12 cellular contexts compared by ENCODE assay signal in the genomic region with DNA sequence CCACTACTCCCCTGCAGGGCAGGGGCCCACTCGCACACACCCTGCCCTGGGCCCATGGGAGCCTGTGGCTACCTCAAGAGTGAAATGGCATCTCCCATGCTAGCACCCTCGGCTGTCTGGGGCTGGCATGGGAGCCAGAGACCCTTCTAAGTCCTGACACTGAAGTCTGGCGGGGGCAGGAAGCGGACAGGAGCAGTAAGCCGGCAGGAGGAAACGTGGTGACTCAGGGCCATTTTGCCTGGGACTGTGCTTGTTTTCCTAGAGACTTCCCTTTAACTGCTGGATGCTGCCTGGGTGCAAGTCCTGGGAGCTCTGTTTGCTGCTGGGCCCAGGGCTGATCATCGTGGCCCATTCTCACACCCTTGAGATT. TPM values are rescaled to one million over a fixed set of nuclear protein-coding genes. Genes with fewer than 3 reads are reported as not detected.
DNase-seq lines count a peak whose midpoint lies in the region; ATAC-seq and TF ChIP-seq lines count a peak whose summit lies in the region.
"Had no signal": no experiment of that assay in that cellular context is flagged by ENCODE, and none has a peak within 500 bp of the region (broad histone marks: within the 10 kb centered on the region; RNA-seq: fewer than 3 reads in every experiment).

No MANE protein-coding gene starts in this region.

- H3K27me3 Mint-ChIP-seq in CD4-positive, alpha-beta memory T cell = no peaks in the 10 kb centered on the region
- H3K27me3 Mint-ChIP-seq in brain (peaks cover 3% of the 10 kb centered on the region), nephron (ENCODE audit: low read depth) (peaks cover 7% of the 10 kb centered on the region)

- intact Hi-C loops in CD4-positive, alpha-beta memory T cell (cut with micrococcal nuclease) = loop anchor here (1.0 kb wide), 3 partner anchors 17 to 86 kb away; partner anchors contain the start of gene RELT

- H3K4me3 ChIP-seq in CD4-positive, alpha-beta memory T cell (ENCODE audit: low read length in 2 of 2) = no peak overlapping the region
- H3K4me3 ChIP-seq in HL-60 (replicated peaks; ENCODE audit: insufficient read depth, low read length) = no peak overlapping the region
- H3K4me3 ChIP-seq: gastroesophageal sphincter, mucosa of descending colon, prostate gland had no signal

- TF ChIP-seq CTCF in HL-60 (IDR thresholded peaks at IDR 0.05; ENCODE audit: insufficient read depth, low read length) = no peak
- no peak for TF ChIP-seq CTCF in brain (conservative IDR thresholded peaks at IDR 0.05)
- TF ChIP-seq CTCF in nephron (IDR thresholded peaks at IDR 0.05; ENCODE audit: unreplicated experiment in 3 of 3) = no peak

- H3K27me3 ChIP-seq in CD4-positive, alpha-beta memory T cell (ENCODE audit: insufficient read depth, low read length) = no peaks in the 10 kb centered on the region
- H3K27me3 ChIP-seq in HL-60 (ENCODE audit: insufficient read depth, poor library complexity, severe bottlenecking) = no peaks in the 10 kb centered on the region
- H3K27me3 ChIP-seq: gastroesophageal sphincter had no signal

- no peak overlapping the region for H3K4me3 Mint-ChIP-seq in CD4-positive, alpha-beta memory T cell
- H3K4me3 Mint-ChIP-seq in brain (no peak overlapping the region), nephron (no peak overlapping the region)

- no peaks in the 10 kb centered on the region for H3K4me1 ChIP-seq in CD4-positive, alpha-beta memory T cell (ENCODE audit: insufficient read depth, low read length)
- H3K4me1 ChIP-seq: prostate gland had no signal

- no peak overlapping the region for H3K27ac ChIP-seq in CD4-positive, alpha-beta memory T cell (ENCODE audit: low read depth, low read length)
- H3K27ac ChIP-seq in HL-60 (replicated peaks) = peak overlapping the region; percentile 45
- H3K27ac ChIP-seq: gastroesophageal sphincter, prostate gland had no signal

- H3K9me3 Mint-ChIP-seq in CD4-positive, alpha-beta memory T cell = peaks cover 0 to 3% (median 0%) of the 10 kb centered on the region in 8 donors
- H3K9me3 Mint-ChIP-seq in brain (no peaks in the 10 kb centered on the region), nephron (no peaks in the 10 kb centered on the region)
- H3K9me3 Mint-ChIP-seq: CD8-positive, alpha-beta memory T cell had no signal

- POLR2A ChIA-PET in CD4-positive, alpha-beta memory T cell (lab: Charles Lee; ENCODE audit: partially characterized antibody) = interaction anchor here (1.5 to 2.1 kb wide), 2 partner anchors 16 to 42 kb away, joined by 7 to 29 read pairs; partner anchors contain the start of gene RELT

- H3K36me3 ChIP-seq in CD4-positive, alpha-beta memory T cell (ENCODE audit: insufficient read depth, low read length) = no peaks in the 10 kb centered on the region
- H3K36me3 ChIP-seq: gastroesophageal sphincter, prostate gland had no signal

- no peak for ATAC-seq in HG02840 (IDR thresholded peaks at IDR 0.05; ENCODE audit: low FRiP score, unreplicated experiment)

- CTCF ChIA-PET in CD4-positive, alpha-beta memory T cell (lab: Charles Lee; ENCODE audit: partially characterized antibody) = interaction anchor here (0.8 to 16.2 kb wide), 14 partner anchors 9 to 91 kb away, joined by 3 to 319 read pairs (median 4); no protein-coding TSS in a partner anchor

- DNase-seq in CD4-positive, alpha-beta memory T cell = peak in 1 of 5 donors; percentile 10
- DNase-seq in HL-60 (ENCODE audit: low read depth in 1 of 2, low spot score in 1 of 2) (no peak), T-helper 2 cell (no peak), T-helper 9 cell (no peak)
- DNase-seq: NCI-H524 treated with DMSO at 0.1 percent for 48 hours had no signal

- peaks cover 3 to 50% of the 10 kb centered on the region in 2 donors for H3K36me3 Mint-ChIP-seq in CD4-positive, alpha-beta memory T cell
- H3K36me3 Mint-ChIP-seq in brain (no peaks in the 10 kb centered on the region), nephron (ENCODE audit: low read depth) (no peaks in the 10 kb centered on the region)

- H3K9me3 ChIP-seq in CD4-positive, alpha-beta memory T cell (ENCODE audit: control insufficient read depth in 1 of 2, low read length in 2 of 2) = no peaks in the 10 kb centered on the region
- H3K9me3 ChIP-seq: gastroesophageal sphincter, mucosa of descending colon, prostate gland had no signal

- H3K4me1 Mint-ChIP-seq in CD4-positive, alpha-beta memory T cell = peaks cover 0 to 15% (median 11%) of the 10 kb centered on the region in 4 donors
- H3K4me1 Mint-ChIP-seq in brain (peaks cover 31% of the 10 kb centered on the region), nephron (peaks cover 25% of the 10 kb centered on the region)

- H3K27ac Mint-ChIP-seq in CD4-positive, alpha-beta memory T cell = peak overlapping the region in 5 of 7 donors; percentile 36 to 84 (median 69)
- H3K27ac Mint-ChIP-seq in brain (peak overlapping the region in 4 of 5 experiments; percentile 38 to 80 (median 60)), nephron (peak overlapping the region in 2 of 3 experiments; percentile 51 to 54)

RNA-seq across cellular contexts. Expression of gene RELT, which starts 16.8 kb away (rescaled TPM):
- total RNA-seq in CD4-positive, alpha-beta memory T cell = 10 to 100 TPM; 12.1 to 12.9 TPM
- 1 to 10 TPM; 2.2 to 5.2 TPM for polyA plus RNA-seq in CD4-positive, alpha-beta memory T cell
- polyA plus RNA-seq in brain (ENCODE audit: insufficient read depth, low read depth, low replicate concordance) = 8.3 TPM
